ENCODE assay signal across 8 cellular contexts in genomic region chr19:30227071-30227621, GRCh38.
DNase-seq lines count a peak whose midpoint lies in the region; ATAC-seq and TF ChIP-seq lines count a peak whose summit lies in the region.

No MANE protein-coding gene starts in this region.

- no peaks in the 10 kb centered on the region for H3K36me3 Mint-ChIP-seq in CD8-positive, alpha-beta memory T cell
- H3K36me3 Mint-ChIP-seq in brain (no peaks in the 10 kb centered on the region), type B pancreatic cell (no peaks in the 10 kb centered on the region)

- no peak overlapping the region for H3K27ac ChIP-seq in CD8-positive, alpha-beta memory T cell (ENCODE audit: low read depth, low read length)

- H3K4me3 Mint-ChIP-seq in CD8-positive, alpha-beta memory T cell, result peak overlapping the region; percentile 44 to 84 (median 72)
- H3K4me3 Mint-ChIP-seq in brain (peak overlapping the region; percentile 88 to 93 (median 92)), type B pancreatic cell (peak overlapping the region; percentile 93)

- no peaks in the 10 kb centered on the region for H3K9me3 ChIP-seq in CD8-positive, alpha-beta memory T cell (ENCODE audit: low read length)

- TF ChIP-seq POLR2A in lower leg skin (IDR thresholded peaks at IDR 0.05), result no peak

- CTCF ChIA-PET in CD8-positive, alpha-beta memory T cell (lab: Charles Lee), result interaction anchor here (1.0 kb wide), 1 partner anchor 11 kb away, joined by 3 read pairs; no protein-coding TSS in a partner anchor

- H3K4me3 ChIP-seq in CD8-positive, alpha-beta memory T cell (ENCODE audit: low read length), result no peak overlapping the region
- H3K4me3 ChIP-seq in lower leg skin (ENCODE audit: low read depth, poor library complexity, severe bottlenecking), result peak overlapping the region; percentile 28

- DNase-seq in CD8-positive, alpha-beta memory T cell, result no peak
- DNase-seq in lower leg skin (ENCODE audit: low spot score in 2 of 2), result no peak
- no peak for DNase-seq in type B pancreatic cell (ENCODE audit: extremely low spot score, unreplicated experiment)
- no peak for DNase-seq in activated CD4-positive, CD25-positive, alpha-beta regulatory T cell treated with anti-CD3 and anti-CD28 coated beads, Interleukin-2, amount 50 U/mL, for 72 hours
- no peak for DNase-seq in NOMO-1 treated with DMSO at 0.1 percent for 48 hours (lab: John Stamatoyannopoulos, UW; ENCODE audit: unreplicated experiment)

- H3K27me3 Mint-ChIP-seq in CD8-positive, alpha-beta memory T cell, result peaks cover 60 to 71% of the 10 kb centered on the region in 2 donors
- peaks cover 57% of the 10 kb centered on the region for H3K27me3 Mint-ChIP-seq in brain
- peaks cover 81% of the 10 kb centered on the region for H3K27me3 Mint-ChIP-seq in type B pancreatic cell

- peaks cover 8% of the 10 kb centered on the region for H3K4me1 ChIP-seq in CD8-positive, alpha-beta memory T cell (ENCODE audit: insufficient read depth, low read length)

- peak overlapping the region in 1 of 8 donors; percentile 73 for H3K27ac Mint-ChIP-seq in CD8-positive, alpha-beta memory T cell
- peak overlapping the region; percentile 77 to 96 (median 89) for H3K27ac Mint-ChIP-seq in brain
- H3K27ac Mint-ChIP-seq in type B pancreatic cell, result peak overlapping the region; percentile 34

- no peaks in the 10 kb centered on the region for H3K36me3 ChIP-seq in CD8-positive, alpha-beta memory T cell (ENCODE audit: insufficient read depth, low read length)

- peaks cover 0 to 4% (median 0%) of the 10 kb centered on the region in 5 donors for H3K9me3 Mint-ChIP-seq in CD8-positive, alpha-beta memory T cell
- H3K9me3 Mint-ChIP-seq in brain (no peaks in the 10 kb centered on the region), type B pancreatic cell (no peaks in the 10 kb centered on the region)

- POLR2A ChIA-PET in CD8-positive, alpha-beta memory T cell (lab: Charles Lee), result no interaction called here

- TF ChIP-seq CTCF in brain (conservative IDR thresholded peaks at IDR 0.05) (no peak), lower leg skin (IDR thresholded peaks at IDR 0.05) (no peak), type B pancreatic cell (conservative IDR thresholded peaks at IDR 0.05) (no peak)

- H3K4me1 Mint-ChIP-seq in CD8-positive, alpha-beta memory T cell, result peaks cover 20 to 42% (median 35%) of the 10 kb centered on the region in 3 donors
- H3K4me1 Mint-ChIP-seq in brain (peaks cover 55% of the 10 kb centered on the region), type B pancreatic cell (ENCODE audit: unreplicated experiment) (peaks cover 31% of the 10 kb centered on the region)

- ATAC-seq in HG02973 (IDR thresholded peaks at IDR 0.05; ENCODE audit: unreplicated experiment) (peak; percentile 23), GM18909 (IDR thresholded peaks at IDR 0.05; ENCODE audit: poor library complexity, unreplicated experiment) (no peak)

- 0% methylated on average over 17 to 32 of the region's 32 CpGs for WGBS in lower leg skin, 2 donors

- H3K27me3 ChIP-seq in CD8-positive, alpha-beta memory T cell (ENCODE audit: insufficient read depth, low read length, poor library complexity, severe bottlenecking), result peaks cover 6% of the 10 kb centered on the region

- intact Hi-C loops in lower leg skin (cut with DNase I; ENCODE audit: low total_unique reads), result no loop called here
